In the genomic region with DNA sequence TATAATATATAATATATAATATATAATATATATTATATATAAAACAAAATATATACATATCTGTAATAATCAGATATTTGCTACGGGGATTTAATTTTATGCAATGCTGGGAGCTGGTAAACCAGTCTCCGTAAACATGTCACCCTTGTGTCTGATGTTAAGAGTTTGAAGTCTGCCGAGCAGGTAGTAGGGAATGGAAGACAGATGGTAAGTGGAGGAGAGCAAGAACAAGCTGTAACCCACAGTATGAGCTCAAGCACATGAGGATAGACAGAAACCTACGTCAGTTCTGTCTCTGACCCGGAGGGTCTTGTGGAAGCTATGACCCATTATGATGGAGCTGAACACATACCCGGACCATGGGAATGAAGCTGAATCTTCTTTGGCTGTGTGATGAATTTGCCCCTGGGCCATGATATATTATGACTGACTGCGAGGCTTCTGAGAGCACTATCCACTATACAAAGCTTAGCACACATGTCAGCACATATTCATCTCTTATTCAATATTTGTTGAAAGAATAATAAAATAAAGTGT, we compare ENCODE assay signal across 1 cellular context.
TF ChIP-seq lines count a peak whose summit lies in the region.

No MANE protein-coding gene starts in this region.

TF ChIP-seq in K562, 482 proteins besides CTCF, POLR2A, EP300 and RAD21:
- TF ChIP-seq KLF13 (tag; IDR thresholded peaks at IDR 0.05; ENCODE audit: borderline replicate concordance, low read depth) (no peak), ZNF398 (CRISPR knock-in tag; IDR thresholded peaks at IDR 0.05) (no peak), MYNN (IDR thresholded peaks at IDR 0.05) (no peak), MYNN (CRISPR knock-in tag; IDR thresholded peaks at IDR 0.05) (no peak), MTF1 (CRISPR knock-in tag; IDR thresholded peaks at IDR 0.05; ENCODE audit: borderline replicate concordance) (no peak), ESRRB (CRISPR knock-in tag; IDR thresholded peaks at IDR 0.05; ENCODE audit: borderline replicate concordance) (no peak), ZNF511 (CRISPR knock-in tag; IDR thresholded peaks at IDR 0.05) (no peak), PRPF4 (IDR thresholded peaks at IDR 0.05; ENCODE audit: insufficient read depth, low read depth, low read length, poor library complexity, severe bottlenecking) (no peak), TCF3 (CRISPR knock-in tag; IDR thresholded peaks at IDR 0.05) (no peak), ZNF551 (CRISPR knock-in tag; IDR thresholded peaks at IDR 0.05) (no peak), HDAC1 (IDR thresholded peaks at IDR 0.05) (no peak), TAF9B (IDR thresholded peaks at IDR 0.05; ENCODE audit: partially characterized antibody) (no peak)
- TF ChIP-seq, protein P1, sequence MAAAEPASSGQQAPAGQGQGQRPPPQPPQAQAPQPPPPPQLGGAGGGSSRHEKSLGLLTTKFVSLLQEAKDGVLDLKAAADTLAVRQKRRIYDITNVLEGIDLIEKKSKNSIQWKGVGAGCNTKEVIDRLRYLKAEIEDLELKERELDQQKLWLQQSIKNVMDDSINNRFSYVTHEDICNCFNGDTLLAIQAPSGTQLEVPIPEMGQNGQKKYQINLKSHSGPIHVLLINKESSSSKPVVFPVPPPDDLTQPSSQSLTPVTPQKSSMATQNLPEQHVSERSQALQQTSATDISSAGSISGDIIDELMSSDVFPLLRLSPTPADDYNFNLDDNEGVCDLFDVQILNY (CRISPR knock-in tag; IDR thresholded peaks at IDR 0.05), result no peak
